In the genomic region with DNA sequence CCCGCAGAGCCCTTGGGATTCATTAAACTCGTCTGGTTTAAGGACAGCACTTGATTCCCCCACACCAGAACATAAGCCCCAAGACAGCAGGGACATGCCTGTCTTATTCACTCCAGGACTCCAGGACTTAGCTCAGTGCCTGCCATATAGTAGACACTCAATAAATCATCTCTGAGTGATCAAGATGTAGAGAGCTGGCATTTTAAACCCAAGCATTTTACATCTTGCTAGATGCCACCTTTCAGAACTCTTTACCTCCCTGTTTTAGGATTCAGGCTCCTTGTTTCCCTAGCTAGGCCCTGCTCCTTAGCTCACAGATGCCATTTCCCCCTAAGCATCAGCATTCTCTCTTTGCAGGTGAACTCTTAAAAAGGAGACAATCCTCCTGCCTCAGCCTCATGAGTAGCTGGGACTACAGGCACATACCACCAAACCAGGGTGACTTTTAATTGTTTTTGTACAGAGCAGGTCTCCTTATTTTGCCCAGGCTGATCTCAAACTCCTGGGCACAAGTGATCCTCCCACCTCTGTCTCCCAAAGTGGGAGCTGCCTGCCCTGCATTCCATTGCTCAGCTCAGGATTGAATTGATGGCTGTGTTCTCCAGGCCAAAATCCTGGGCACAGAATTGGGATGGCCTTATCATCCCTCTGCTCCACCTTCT, we compare ENCODE assay signal across 22 cellular contexts. TPM values are rescaled to one million over a fixed set of nuclear protein-coding genes. Genes with fewer than 3 reads are reported as not detected.
A peak's percentile ranks its signal among the peaks of the same experiment; 100 is the strongest.
DNase-seq lines count a peak whose midpoint lies in the region; ATAC-seq, FAIRE-seq and TF ChIP-seq lines count a peak whose summit lies in the region.
"Had no signal": no experiment of that assay in that cellular context is flagged by ENCODE, and none has a peak within 500 bp of the region (broad histone marks: within the 10 kb centered on the region; RNA-seq: fewer than 3 reads in every experiment).

No MANE protein-coding gene starts in this region.

- no peak overlapping the region for H3K4me3 ChIP-seq in cardiac muscle cell
- H3K4me3 ChIP-seq in H1 (ENCODE audit: extremely low read depth in 1 of 4, insufficient read depth in 2 of 4, low read depth in 3 of 4, low read length in 4 of 4): no peak overlapping the region
- H3K4me3 ChIP-seq in neural progenitor cell: no peak overlapping the region
- H3K4me3 ChIP-seq: BLaER1 treated with 17β-estradiol and CSF1 and Interleukin-3, amounts not matched to agents 10 nM and 100 nM; PC-9; SJCRH30 had no signal

- H3K27ac Mint-ChIP-seq in neural progenitor cell: peak overlapping the region; percentile 70

- no peak for TF ChIP-seq EP300 in H1 (IDR thresholded peaks at IDR 0.05; ENCODE audit: borderline replicate concordance in 1 of 2, low read depth in 2 of 2, low read length in 2 of 2)

- no peak overlapping the region for H3K9ac ChIP-seq in H1 (replicated peaks in 1 of 4; ENCODE audit: extremely low read depth in 1 of 4, low read depth in 3 of 4, low read length in 3 of 4)
- H3K9ac ChIP-seq in neural progenitor cell: no peak overlapping the region
- H3K9ac ChIP-seq: BLaER1 treated with 17β-estradiol and CSF1 and Interleukin-3, amounts not matched to agents 10 nM and 100 nM; KMS-11 had no signal

- H2AFZ ChIP-seq in H1 (ENCODE audit: low read length) (0 out of 2 replicates have a peak overlapping the region, but pooled peaks have one; percentile 17), neural progenitor cell (replicated peaks) (no peak overlapping the region)
- H2AFZ ChIP-seq: PC-9 had no signal

- no peaks in the 10 kb centered on the region for H3K36me3 ChIP-seq in cardiac muscle cell
- no peaks in the 10 kb centered on the region for H3K36me3 ChIP-seq in H1 (ENCODE audit: control insufficient read depth in 2 of 4, insufficient read depth in 4 of 4, low read length in 3 of 4)
- H3K36me3 ChIP-seq in neural progenitor cell: no peaks in the 10 kb centered on the region
- H3K36me3 ChIP-seq: BLaER1 treated with 17β-estradiol and CSF1 and Interleukin-3, amounts not matched to agents 10 nM and 100 nM; SJCRH30 had no signal

- no peaks in the 10 kb centered on the region for H3K79me1 ChIP-seq in H1 (ENCODE audit: low read depth, low read length)

- no peaks in the 10 kb centered on the region for H3K9me3 Mint-ChIP-seq in neural progenitor cell
- H3K9me3 Mint-ChIP-seq: H9 had no signal

- peaks cover 7% of the 10 kb centered on the region for H3K27me3 Mint-ChIP-seq in neural progenitor cell (ENCODE audit: insufficient read depth, low read depth)

- H2BK120ac ChIP-seq in H1 (replicated peaks; ENCODE audit: low read depth, low read length): no peak overlapping the region

- H3K4me1 ChIP-seq in cardiac muscle cell (ENCODE audit: low read depth) (peaks cover 35% of the 10 kb centered on the region), H1 (replicated peaks in 1 of 4; ENCODE audit: control insufficient read depth in 3 of 4, insufficient read depth in 4 of 4, low read length in 3 of 4) (no peaks in the 10 kb centered on the region), neural progenitor cell (no peaks in the 10 kb centered on the region)

- no peak overlapping the region for H3K23ac ChIP-seq in H1 (ENCODE audit: insufficient read length)

- FAIRE-seq in H1 (lab: Jason Lieb, UNC): no peak
- FAIRE-seq: A204.1, GM12892 had no signal

- TF ChIP-seq CTCF in cardiac muscle cell (IDR thresholded peaks at IDR 0.05; ENCODE audit: low read depth, low read length): no peak
- no peak for TF ChIP-seq CTCF in H1 (IDR thresholded peaks at IDR 0.05; ENCODE audit: control extremely low read depth in 1 of 3, insufficient read depth in 1 of 3, low read depth in 1 of 3, low read length in 3 of 3)
- TF ChIP-seq CTCF in neural progenitor cell (IDR thresholded peaks at IDR 0.05): no peak

- no peak overlapping the region for H4K8ac ChIP-seq in H1 (ENCODE audit: extremely low read depth, insufficient read depth, low read length)

- no peak overlapping the region for H4K91ac ChIP-seq in H1 (replicated peaks; ENCODE audit: insufficient read length, low read length)

- POLR2A ChIA-PET in H1 (lab: Charles Lee; ENCODE audit: partially characterized antibody): interaction anchor here (0.9 kb wide), 1 partner anchor 134 kb away, joined by 4 read pairs; no protein-coding TSS in a partner anchor

- no peak overlapping the region for H3K56ac ChIP-seq in H1 (replicated peaks; ENCODE audit: insufficient read length, low read depth, low read length)

- WGBS in H1 (ENCODE audit: extremely low coverage in 1 of 2, insufficient coverage in 1 of 2, insufficient read length in 1 of 2, insufficient replicate concordance in 2 of 2, low coverage in 1 of 2, low lambda C conversion rate in 2 of 2, missing lambda C conversion rate in 1 of 2), 2 experiments: 74% methylated on average over 2 of the region's 2 CpGs; no CpG with 5 or more reads in 1 of the 2 experiments

- no peak overlapping the region for H2BK15ac ChIP-seq in H1 (ENCODE audit: low read length)

- H3K23me2 ChIP-seq in H1 (ENCODE audit: low read depth, low read length): no peaks in the 10 kb centered on the region

- H3K9me3 ChIP-seq in cardiac muscle cell (ENCODE audit: low read depth) (no peaks in the 10 kb centered on the region), H1 (ENCODE audit: insufficient read depth in 2 of 2, low read depth in 1 of 2, low read length in 1 of 2) (no peaks in the 10 kb centered on the region), neural progenitor cell (ENCODE audit: low read depth) (no peaks in the 10 kb centered on the region)
- H3K9me3 ChIP-seq: BLaER1 treated with 17β-estradiol and CSF1 and Interleukin-3, amounts not matched to agents 10 nM and 100 nM had no signal

- H3K27me3 ChIP-seq in cardiac muscle cell (no peaks in the 10 kb centered on the region), H1 (replicated peaks in 1 of 4; ENCODE audit: control insufficient read depth in 3 of 4, extremely low read depth in 1 of 4, insufficient read depth in 3 of 4, low read length in 3 of 4) (peaks cover 0 to 2% (median 0%) of the 10 kb centered on the region in 4 experiments; a peak in 1 of 7 replicates), neural progenitor cell (no peaks in the 10 kb centered on the region)
- H3K27me3 ChIP-seq: BLaER1 treated with 17β-estradiol and CSF1 and Interleukin-3, amounts not matched to agents 10 nM and 100 nM; SJCRH30 had no signal

- no peak overlapping the region for H2BK12ac ChIP-seq in H1 (ENCODE audit: low read depth, low read length)

- no peak for TF ChIP-seq POLR2A in H1 (IDR thresholded peaks at IDR 0.05; ENCODE audit: control extremely low read depth in 1 of 2, low read depth in 2 of 2, low read length in 2 of 2)

- peak overlapping the region; percentile 46 for H3K27ac ChIP-seq in cardiac muscle cell
- no peak overlapping the region for H3K27ac ChIP-seq in H1 (ENCODE audit: low read depth, low read length)
- no peak overlapping the region for H3K27ac ChIP-seq in neural progenitor cell
- H3K27ac ChIP-seq: BLaER1 treated with 17β-estradiol and CSF1 and Interleukin-3, amounts not matched to agents 10 nM and 100 nM; KMS-11; SJCRH30 had no signal

- no peak overlapping the region for H3K4me2 ChIP-seq in H1 (ENCODE audit: insufficient read depth in 1 of 2, low read depth in 2 of 2, low read length in 2 of 2)
- no peak overlapping the region for H3K4me2 ChIP-seq in neural progenitor cell
- H3K4me2 ChIP-seq: KMS-11 had no signal

- ATAC-seq in GM21515 (IDR thresholded peaks at IDR 0.05; ENCODE audit: unreplicated experiment) (no peak), GM21529 (IDR thresholded peaks at IDR 0.05; ENCODE audit: unreplicated experiment) (no peak), left lobe of liver (no peak)

- no peak overlapping the region for H3K4ac ChIP-seq in H1 (replicated peaks; ENCODE audit: insufficient read length, low read depth, low read length)

- H3K4me3 Mint-ChIP-seq in neural progenitor cell: no peak overlapping the region
- H3K4me3 Mint-ChIP-seq: H9 had no signal

- intact Hi-C loops in cardiac septum (cut with DNase I): loop anchor here (5.0 kb wide), 1 partner anchor 94 kb away; no protein-coding TSS in a partner anchor

- H2BK5ac ChIP-seq in H1 (ENCODE audit: low read depth, low read length): no peak overlapping the region

- DNase-seq in cardiac muscle cell (ENCODE audit: low read depth in 1 of 2, low spot score in 1 of 2): no peak
- no peak for DNase-seq in cardiac septum (ENCODE audit: low spot score)
- DNase-seq in H1 (ENCODE audit: low read depth in 1 of 2, low spot score in 2 of 2): no peak
- DNase-seq in neural progenitor cell (ENCODE audit: low spot score): no peak
- no peak for DNase-seq in ureter (ENCODE audit: low spot score)
- no peak for DNase-seq in left lobe of liver (ENCODE audit: low spot score)
- DNase-seq: DMS 273 treated with DMSO at 0.1 percent for 48 hours, GF-D8, H9, MM.1S, NCI-H1092 treated with DMSO at 0.1 percent for 48 hours, NCI-H2081 treated with DMSO at 0.1 percent for 48 hours, NCI-H510A treated with DMSO at 0.1 percent for 48 hours, NCI-H82, SJCRH30 had no signal

- CTCF ChIA-PET in H1 (lab: Charles Lee; ENCODE audit: partially characterized antibody): interaction anchor here (1.0 to 2.1 kb wide), 3 partner anchors 8 to 69 kb away, joined by 3 to 8 read pairs (median 3); no protein-coding TSS in a partner anchor

- TF ChIP-seq RAD21 in H1 (IDR thresholded peaks at IDR 0.05 in 1 of 2, conservative IDR thresholded peaks at IDR 0.05 in 1 of 2; ENCODE audit: low read depth in 2 of 2, low read length in 2 of 2): no peak

- no peak overlapping the region for H2BK20ac ChIP-seq in H1 (ENCODE audit: low read length)

- H3K4me1 Mint-ChIP-seq in neural progenitor cell: peaks cover 23% of the 10 kb centered on the region

- H3F3A ChIP-seq in neural progenitor cell (ENCODE audit: low read depth): no peaks in the 10 kb centered on the region

- H4K5ac ChIP-seq in H1 (ENCODE audit: insufficient read length, low read depth, low read length): no peak overlapping the region

- H3K14ac ChIP-seq in H1 (ENCODE audit: insufficient read length): no peak overlapping the region

- H3K79me2 ChIP-seq in H1 (ENCODE audit: control insufficient read depth in 1 of 2, insufficient read depth in 2 of 2, low read length in 2 of 2): no peaks in the 10 kb centered on the region
- H3K79me2 ChIP-seq in neural progenitor cell (ENCODE audit: low read depth): no peaks in the 10 kb centered on the region

- no peaks in the 10 kb centered on the region for H4K20me1 ChIP-seq in H1 (replicated peaks in 1 of 2; ENCODE audit: control insufficient read depth in 1 of 2, insufficient read depth in 2 of 2, low read length in 2 of 2)
- no peaks in the 10 kb centered on the region for H4K20me1 ChIP-seq in neural progenitor cell (ENCODE audit: low read depth)
- H4K20me1 ChIP-seq: BLaER1 treated with 17β-estradiol and CSF1 and Interleukin-3, amounts not matched to agents 10 nM and 100 nM had no signal

- no peak overlapping the region for H2AK5ac ChIP-seq in H1 (ENCODE audit: low read depth, low read length)

- H3K18ac ChIP-seq in H1 (ENCODE audit: extremely low read depth, low read length): no peak overlapping the region

- H3K36me3 Mint-ChIP-seq in neural progenitor cell: no peaks in the 10 kb centered on the region

RNA-seq across cellular contexts. Expression of a gene that starts 32.0 kb away (rescaled TPM):
- total RNA-seq in cardiac muscle cell: 52.9 and 65.2 TPM in 2 replicates
- 23.8 and 33.6 TPM in 2 replicates for polyA plus RNA-seq in cardiac muscle cell
- 187 TPM for total RNA-seq in cardiac septum
- 13.4 and 14.3 TPM in 2 replicates for total RNA-seq in H1 (2021; fragmentation: NEBNext Ultra II Directional; extraction: Animal tissue kit (Norgen Biotek cat#: 25700))
- polyA plus RNA-seq in H1 (2011; rRNA removed): 5.7 and 8.4 TPM in 2 replicates
- polyA plus RNA-seq in H1 (2011; cell fraction: cytosol; rRNA removed): 5.6 TPM
- polyA plus RNA-seq in H1 (2011; cell fraction: nucleus; rRNA removed): 6.6 TPM
- polyA plus RNA-seq in H1 (2012, experiment 1 of 2): 8.2 to 11.1 TPM (median 9.9 TPM) in 4 replicates
- polyA plus RNA-seq in H1 (2012, experiment 2 of 2): 0.79 TPM
- polyA plus RNA-seq in H1 (2013, experiment 1 of 2): 5.9 TPM
- polyA plus RNA-seq in H1 (2013, experiment 2 of 2): 4.8 TPM
- polyA minus RNA-seq in H1 (2011; rRNA and poly(A)+ RNA removed): 33.2 and 45.1 TPM in 2 replicates
- polyA minus RNA-seq in H1 (2011; cell fraction: cytosol; rRNA and poly(A)+ RNA removed): 8.7 TPM
- polyA minus RNA-seq in H1 (2011; cell fraction: nucleus; rRNA and poly(A)+ RNA removed): 22.2 TPM
- 8.7 and 12.5 TPM in 2 replicates for total RNA-seq in neural progenitor cell (ENCODE audit: low replicate concordance)
- 56.4 TPM for total RNA-seq in ureter
- total RNA-seq in left lobe of liver: 28.2 TPM
